ENCODE assay signal across 8 cellular contexts in genomic region chr19:40191836-40192646, GRCh38. TPM values are rescaled to one million over a fixed set of nuclear protein-coding genes. Genes with fewer than 3 reads are reported as not detected.
A peak's percentile ranks its signal among the peaks of the same experiment; 100 is the strongest.
DNase-seq lines count a peak whose midpoint lies in the region; ATAC-seq and TF ChIP-seq lines count a peak whose summit lies in the region.

No MANE protein-coding gene starts in this region.

- H3K27me3 ChIP-seq in ectodermal cell (ENCODE audit: control insufficient read depth, insufficient read depth, low read length, poor library complexity, severe bottlenecking) (no peaks in the 10 kb centered on the region), upper lobe of left lung (no peaks in the 10 kb centered on the region)

- 23% methylated on average over 62 of the region's 62 CpGs for WGBS in ectodermal cell, 2 experiments
- WGBS in upper lobe of left lung, 2 donors, result 27 to 46% methylated on average over 12 to 17 of the region's 62 CpGs

- H3K36me3 ChIP-seq in ectodermal cell (ENCODE audit: control insufficient read depth, insufficient read depth, low read length) (no peaks in the 10 kb centered on the region), mucosa of descending colon (ENCODE audit: low read depth) (no peaks in the 10 kb centered on the region), upper lobe of left lung (no peaks in the 10 kb centered on the region)

- TF ChIP-seq CTCF in mucosa of descending colon (IDR thresholded peaks at IDR 0.05) (no peak), upper lobe of left lung (IDR thresholded peaks at IDR 0.05) (no peak)

- intact Hi-C loops in mucosa of descending colon (cut with DNase I, micrococcal nuclease), result no loop called here

- H3K27ac ChIP-seq in ectodermal cell (ENCODE audit: insufficient read depth, low read depth, low read length, poor library complexity, severe bottlenecking) (no peak overlapping the region), upper lobe of left lung (peak overlapping the region in 3 of 4 donors; percentile 84 to 96 (median 91))

- H3K9me3 ChIP-seq in ectodermal cell (ENCODE audit: control insufficient read depth, low read length) (no peaks in the 10 kb centered on the region), mucosa of descending colon (no peaks in the 10 kb centered on the region), upper lobe of left lung (no peaks in the 10 kb centered on the region)

- ATAC-seq in HG03103 (IDR thresholded peaks at IDR 0.05; ENCODE audit: low read depth, unreplicated experiment), result peak; percentile 20
- ATAC-seq in mucosa of descending colon, result peak; percentile 3
- ATAC-seq in upper lobe of left lung (ENCODE audit: low FRiP score in 2 of 2), result peak in 1 of 2 donors; percentile 21

- H3K4me1 ChIP-seq in ectodermal cell (ENCODE audit: control insufficient read depth, insufficient read depth, low read length), result peaks cover 5% of the 10 kb centered on the region
- peaks cover 11% of the 10 kb centered on the region for H3K4me1 ChIP-seq in mucosa of descending colon (ENCODE audit: low read depth)
- H3K4me1 ChIP-seq in upper lobe of left lung, result peaks cover 12 to 29% (median 19%) of the 10 kb centered on the region in 4 donors

- peak overlapping the region; percentile 98 for H3K4me3 ChIP-seq in ectodermal cell (ENCODE audit: insufficient read depth, low read depth, low read length)
- peak overlapping the region; percentile 68 for H3K4me3 ChIP-seq in mucosa of descending colon
- peak overlapping the region; percentile 62 to 91 (median 78) for H3K4me3 ChIP-seq in upper lobe of left lung

- DNase-seq in activated naive CD4-positive, alpha-beta T cell treated with Interleukin-2 at 50 U/mL for 16 hours, result peak; percentile 4
- DNase-seq in activated naive CD4-positive, alpha-beta T cell (lab: John Stamatoyannopoulos, UW), result no peak
- DNase-seq in SW480 (ENCODE audit: low spot score) (peak; percentile 56), mucosa of descending colon (peak; percentile 16 to 63 (median 49)), upper lobe of left lung (peak; percentile 27 to 88), DMS153 treated with DMSO at 0.1 percent for 48 hours (lab: John Stamatoyannopoulos, UW; ENCODE audit: unreplicated experiment) (no peak)

- no peak for TF ChIP-seq POLR2A in upper lobe of left lung (IDR thresholded peaks at IDR 0.05)

- TF ChIP-seq EP300 in upper lobe of left lung (IDR thresholded peaks at IDR 0.05), result no peak

RNA-seq across cellular contexts. Expression of gene MAP3K10, which starts 0.8 kb away (rescaled TPM):
- 24.8 TPM for polyA plus RNA-seq in ectodermal cell (2013, experiment 1 of 4)
- 21.9 TPM for polyA plus RNA-seq in ectodermal cell (2013, experiment 2 of 4)
- polyA plus RNA-seq in ectodermal cell (2013, experiment 3 of 4), result 16.7 TPM
- 21.4 TPM for polyA plus RNA-seq in ectodermal cell (2013, experiment 4 of 4)
- 10 to 100 TPM; 11.0 to 23.3 (median 12.2) TPM for total RNA-seq in mucosa of descending colon
- 10 to 100 TPM in 5 of 6 donors, 1 to 10 TPM in 1; 9.0 to 56.6 (median 18.4) TPM for total RNA-seq in upper lobe of left lung

RNA-seq across cellular contexts. Expression of gene TTC9B, which starts 26.1 kb away (rescaled TPM):
- not detected for polyA plus RNA-seq in ectodermal cell (2013, experiment 1 of 4)
- polyA plus RNA-seq in ectodermal cell (2013, experiment 2 of 4), result not detected
- polyA plus RNA-seq in ectodermal cell (2013, experiment 3 of 4), result not detected
- not detected for polyA plus RNA-seq in ectodermal cell (2013, experiment 4 of 4)
- total RNA-seq in mucosa of descending colon (1 to 10 TPM in 1 of 3 donors, not detected in 2; 2.0 TPM), upper lobe of left lung (not detected)

RNA-seq across cellular contexts. Expression of gene CCNP, which starts 34.4 kb away (rescaled TPM):
- polyA plus RNA-seq in ectodermal cell (2013, experiment 1 of 4), result 0.37 TPM
- 0.14 TPM for polyA plus RNA-seq in ectodermal cell (2013, experiment 2 of 4)
- polyA plus RNA-seq in ectodermal cell (2013, experiment 3 of 4), result not detected
- not detected for polyA plus RNA-seq in ectodermal cell (2013, experiment 4 of 4)
- total RNA-seq in mucosa of descending colon (under 1 TPM in 2 of 3 donors, not detected in 1; 0.34 to 0.63 TPM), upper lobe of left lung (under 1 TPM in 3 of 6 donors, not detected in 3; 0.31 to 1.00 (median 0.79) TPM)

Comparison
In these comparisons a context has a peak if more than half of its experiments do, and no peak if none do; other contexts are left out.
1. DNase-seq: peak in activated naive CD4-positive, alpha-beta T cell treated with Interleukin-2 at 50 U/mL for 16 hours (single experiment), SW480 (single experiment), mucosa of descending colon (3 of 3) and upper lobe of left lung (2 of 2); none in activated naive CD4-positive, alpha-beta T cell (0 of 4) and DMS153 treated with DMSO at 0.1 percent for 48 hours (single experiment).
2. Peak in every context shown above with its lines, with median percentiles within 50 percentile points of each other: H3K4me3 ChIP-seq.